In the genomic region with DNA sequence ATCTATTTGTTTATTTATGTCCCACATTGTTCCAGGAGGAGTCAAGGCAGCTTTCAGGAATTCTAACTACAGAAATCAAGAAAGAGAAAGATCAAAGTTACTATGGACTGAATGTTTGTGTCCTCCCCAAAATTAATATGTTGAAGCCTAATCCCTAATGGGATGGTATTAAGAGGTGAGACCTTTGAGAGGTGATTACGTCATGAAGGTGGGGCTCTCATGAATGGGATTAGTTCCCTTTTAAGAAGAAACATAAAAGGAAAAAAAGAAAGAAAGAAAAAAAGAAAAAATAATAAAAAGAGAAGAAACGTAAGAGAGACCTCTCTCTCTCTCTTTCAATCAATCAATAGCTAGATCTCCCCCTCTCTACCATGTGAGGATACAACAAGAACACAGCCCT, we compare ENCODE assay signal across 8 cellular contexts.
"Had no signal": no experiment of that assay in that cellular context is flagged by ENCODE, and none has a peak within 500 bp of the region (broad histone marks: within the 10 kb centered on the region; RNA-seq: fewer than 3 reads in every experiment).

No MANE protein-coding gene starts in this region.

- FAIRE-seq: G401.6, GM12878, GM12891, GM12892, GM18507, GM19239 had no signal

- ATAC-seq: GM12878 had no signal

- H3K4me3 ChIP-seq: GM12878 had no signal

- DNase-seq: GDM1, GF-D8 had no signal
